ENCODE assay signal across 18 cellular contexts in genomic region chr20:62675156-62675871, GRCh38. TPM values are rescaled to one million over a fixed set of nuclear protein-coding genes. Genes with fewer than 3 reads are reported as not detected.
DNase-seq lines count a peak whose midpoint lies in the region; ATAC-seq and TF ChIP-seq lines count a peak whose summit lies in the region.
"Had no signal": no experiment of that assay in that cellular context is flagged by ENCODE, and none has a peak within 500 bp of the region (broad histone marks: within the 10 kb centered on the region; RNA-seq: fewer than 3 reads in every experiment).

No MANE protein-coding gene starts in this region.

- peak overlapping the region; percentile 38 to 92 (median 81) for H3K27ac Mint-ChIP-seq in CD14-positive monocyte
- H3K27ac Mint-ChIP-seq: CD4-positive, alpha-beta T cell; stimulated activated memory B cell treated with anti-CD40 and anti-IgM and Interleukin-4, amounts not matched to agents 10 μg/mL and 1 μg/mL and 100 μg/mL, for 72 hours; T-helper 2 cell treated with Interferon-gamma antibody and Interleukin-4, amounts not matched to agents 5 μg/mL and 100 μg/mL, for 36 hours had no signal

- H3K36me3 ChIP-seq in lower lobe of right lung, result no peaks in the 10 kb centered on the region

- intact Hi-C loops in CD14-positive monocyte (cut with micrococcal nuclease) (loop anchor here (5.0 kb wide), 2 partner anchors 57 to 67 kb away; no protein-coding TSS in a partner anchor), lower lobe of right lung (cut with DNase I) (no loop called here)

- H3K9me3 Mint-ChIP-seq in CD14-positive monocyte, result peaks cover 2 to 16% (median 7%) of the 10 kb centered on the region in 7 donors
- H3K9me3 Mint-ChIP-seq: CD4-positive, alpha-beta T cell had no signal

- peaks cover 24% of the 10 kb centered on the region for H3K27me3 ChIP-seq in lower lobe of right lung (ENCODE audit: low read depth)

- DNase-seq in CD14-positive monocyte (ENCODE audit: low spot score), result peak; percentile 95
- DNase-seq in M059J (ENCODE audit: low read depth), result peak; percentile 78
- DNase-seq in SKM-1 (lab: John Stamatoyannopoulos, UW; ENCODE audit: unreplicated experiment), result peak; percentile 32
- DNase-seq in lower lobe of right lung, result no peak
- DNase-seq in GM20000 (ENCODE audit: low spot score), result no peak
- no peak for DNase-seq in DMS79 treated with DMSO at 0.1 percent for 48 hours (lab: John Stamatoyannopoulos, UW)
- DNase-seq in stimulated activated CD4-positive, alpha-beta T cell treated with anti-CD3 and anti-CD28 coated beads, Interleukin-2, amount 100 ng/mL, for 24 hours, result no peak
- DNase-seq: activated naive CD4-positive, alpha-beta T cell treated with anti-CD3 and anti-CD28 coated beads, Interleukin-2, amount 50 U/mL, for 16 hours; caudate nucleus; CD4-positive, alpha-beta T cell; NCI-H146; NCI-H774; stimulated activated CD4-positive, alpha-beta T cell treated with anti-CD3 and anti-CD28 coated beads, Interleukin-1b, Interleukin-23, amount 100 ng/mL, for 48 hours had no signal

- H3K4me3 Mint-ChIP-seq in CD14-positive monocyte, result peak overlapping the region; percentile 9 to 63
- H3K4me3 Mint-ChIP-seq: CD4-positive, alpha-beta T cell; stimulated activated memory B cell treated with anti-CD40 and anti-IgM and Interleukin-4, amounts not matched to agents 10 μg/mL and 1 μg/mL and 100 μg/mL, for 72 hours; T-helper 2 cell treated with Interferon-gamma antibody and Interleukin-4, amounts not matched to agents 5 μg/mL and 100 μg/mL, for 36 hours had no signal

- H3K4me3 ChIP-seq in lower lobe of right lung, result no peak overlapping the region

- ATAC-seq in lower lobe of right lung, result peak; percentile 11 to 50
- no peak for ATAC-seq in HG03196 (IDR thresholded peaks at IDR 0.05; ENCODE audit: unreplicated experiment)
- ATAC-seq: stimulated activated memory B cell treated with anti-CD40 and anti-IgM and Interleukin-4, amounts not matched to agents 10 μg/mL and 1 μg/mL and 100 μg/mL, for 72 hours had no signal

- peaks cover 2 to 8% of the 10 kb centered on the region in 2 donors for H3K36me3 Mint-ChIP-seq in CD14-positive monocyte

- no peaks in the 10 kb centered on the region for H3K4me1 ChIP-seq in lower lobe of right lung
- H3K4me1 ChIP-seq: parathyroid adenoma had no signal

- no peak overlapping the region for H3K27ac ChIP-seq in lower lobe of right lung
- H3K27ac ChIP-seq: epithelial cell of prostate, parathyroid adenoma had no signal

- H3K4me1 Mint-ChIP-seq in CD14-positive monocyte, result peaks cover 85% of the 10 kb centered on the region

- H3K27me3 Mint-ChIP-seq in CD14-positive monocyte (ENCODE audit: low read depth in 3 of 3), result peaks cover 1 to 7% (median 2%) of the 10 kb centered on the region in 3 donors
- H3K27me3 Mint-ChIP-seq: CD4-positive, alpha-beta T cell had no signal

- TF ChIP-seq CTCF in CD14-positive monocyte (IDR thresholded peaks at IDR 0.05), result no peak
- no peak for TF ChIP-seq CTCF in lower lobe of right lung (IDR thresholded peaks at IDR 0.05)
- no peak for TF ChIP-seq CTCF in GM20000 (IDR thresholded peaks at IDR 0.05; ENCODE audit: extremely low read depth, missing control alignments)

- H3K9me3 ChIP-seq in lower lobe of right lung, result no peaks in the 10 kb centered on the region

RNA-seq across cellular contexts. Expression of gene SLCO4A1, which starts 33.0 kb away (rescaled TPM):
- under 1 TPM; 0.26 to 0.42 TPM for polyA plus RNA-seq in CD14-positive monocyte
- total RNA-seq in M059J (2014; rRNA removed; shearing (Covaris generic)), result 43.9 and 69.5 TPM in 2 replicates
- total RNA-seq in lower lobe of right lung, result 72.4 TPM

RNA-seq across cellular contexts. Expression of gene NTSR1, which starts 33.3 kb away (rescaled TPM):
- under 1 TPM; 0.35 to 0.40 TPM for polyA plus RNA-seq in CD14-positive monocyte
- total RNA-seq in M059J (2014; rRNA removed; shearing (Covaris generic)), result 0.07 and 0.54 TPM in 2 replicates
- total RNA-seq in lower lobe of right lung, result not detected

Comparison
In these comparisons a context has a peak if more than half of its experiments do, and no peak if none do; other contexts are left out.
1. DNase-seq: peak in CD14-positive monocyte (single experiment), M059J (single experiment) and SKM-1 (single experiment); none in lower lobe of right lung (single experiment), GM20000 (single experiment), DMS79 treated with DMSO at 0.1 percent for 48 hours (single experiment) and stimulated activated CD4-positive, alpha-beta T cell treated with anti-CD3 and anti-CD28 coated beads, Interleukin-2, amount 100 ng/mL, for 24 hours (0 of 2).